Comparison of ENCODE assay signal across 2 cellular contexts in the genomic region with DNA sequence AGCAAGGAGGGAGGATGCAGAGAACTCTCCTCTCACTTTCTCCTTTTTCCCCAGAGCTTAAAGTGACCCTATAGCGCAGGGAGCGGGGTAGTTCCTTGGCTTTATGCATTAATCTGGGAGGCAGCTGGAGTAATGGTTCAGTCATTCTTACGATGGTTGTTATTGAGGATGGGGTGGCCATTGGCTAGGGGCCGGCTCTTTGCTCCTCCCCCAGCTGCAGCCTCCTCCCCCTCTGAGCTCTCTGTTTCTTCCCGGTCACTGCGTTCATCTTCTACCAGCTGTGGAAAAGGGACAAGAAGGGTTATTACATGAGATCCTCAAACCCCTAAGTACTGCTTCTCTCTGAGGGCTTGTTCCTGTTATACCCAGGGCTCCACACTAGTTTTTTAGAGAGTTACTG.
A peak's percentile ranks its signal among the peaks of the same experiment; 100 is the strongest.
TF ChIP-seq lines count a peak whose summit lies in the region.

No MANE protein-coding gene starts in this region.

TF ChIP-seq in GM23338, 12 proteins besides CTCF, POLR2A, EP300 and RAD21:
- no peak for TF ChIP-seq CREB1 (CRISPR knock-in tag; IDR thresholded peaks at IDR 0.05; ENCODE audit: low read depth)
- no peak for TF ChIP-seq JUNB (IDR thresholded peaks at IDR 0.05; ENCODE audit: unreplicated experiment)
- TF ChIP-seq NANOG (IDR thresholded peaks at IDR 0.05; ENCODE audit: borderline replicate concordance), result no peak
- no peak for TF ChIP-seq POLR2AphosphoS5 (IDR thresholded peaks at IDR 0.05; ENCODE audit: low read depth)
- no peak for TF ChIP-seq EZH2phosphoT487 (IDR thresholded peaks at IDR 0.05; ENCODE audit: unreplicated experiment)

TF ChIP-seq in HepG2, 621 proteins besides CTCF, POLR2A, EP300 and RAD21:
- TF ChIP-seq POLR2AphosphoS2 (IDR thresholded peaks at IDR 0.05; ENCODE audit: low read depth, low read length), result no peak
- TF ChIP-seq RBFOX2 (IDR thresholded peaks at IDR 0.05; ENCODE audit: low read depth, low read length), result peak; percentile 3; the same call in 1 of the 2 replicates
